1 cellular context compared by ENCODE assay signal in genomic region chr9:96340707-96341106, GRCh38.
A peak's percentile ranks its signal among the peaks of the same experiment; 100 is the strongest.
TF ChIP-seq lines count a peak whose summit lies in the region.

No MANE protein-coding gene starts in this region.

TF ChIP-seq in HepG2, 621 proteins besides CTCF, POLR2A, EP300 and RAD21:
- TF ChIP-seq MLXIP (CRISPR knock-in tag; IDR thresholded peaks at IDR 0.05; ENCODE audit: borderline replicate concordance): no peak
- TF ChIP-seq ZNF776 (CRISPR knock-in tag; IDR thresholded peaks at IDR 0.05): no peak
- TF ChIP-seq AFF4 (CRISPR knock-in tag; IDR thresholded peaks at IDR 0.05): no peak
- TF ChIP-seq ZSCAN29 (CRISPR knock-in tag; conservative IDR thresholded peaks at IDR 0.05): peak; percentile 95
- no peak for TF ChIP-seq ZNF629 (CRISPR knock-in tag; conservative IDR thresholded peaks at IDR 0.05)
- TF ChIP-seq, protein P1, sequence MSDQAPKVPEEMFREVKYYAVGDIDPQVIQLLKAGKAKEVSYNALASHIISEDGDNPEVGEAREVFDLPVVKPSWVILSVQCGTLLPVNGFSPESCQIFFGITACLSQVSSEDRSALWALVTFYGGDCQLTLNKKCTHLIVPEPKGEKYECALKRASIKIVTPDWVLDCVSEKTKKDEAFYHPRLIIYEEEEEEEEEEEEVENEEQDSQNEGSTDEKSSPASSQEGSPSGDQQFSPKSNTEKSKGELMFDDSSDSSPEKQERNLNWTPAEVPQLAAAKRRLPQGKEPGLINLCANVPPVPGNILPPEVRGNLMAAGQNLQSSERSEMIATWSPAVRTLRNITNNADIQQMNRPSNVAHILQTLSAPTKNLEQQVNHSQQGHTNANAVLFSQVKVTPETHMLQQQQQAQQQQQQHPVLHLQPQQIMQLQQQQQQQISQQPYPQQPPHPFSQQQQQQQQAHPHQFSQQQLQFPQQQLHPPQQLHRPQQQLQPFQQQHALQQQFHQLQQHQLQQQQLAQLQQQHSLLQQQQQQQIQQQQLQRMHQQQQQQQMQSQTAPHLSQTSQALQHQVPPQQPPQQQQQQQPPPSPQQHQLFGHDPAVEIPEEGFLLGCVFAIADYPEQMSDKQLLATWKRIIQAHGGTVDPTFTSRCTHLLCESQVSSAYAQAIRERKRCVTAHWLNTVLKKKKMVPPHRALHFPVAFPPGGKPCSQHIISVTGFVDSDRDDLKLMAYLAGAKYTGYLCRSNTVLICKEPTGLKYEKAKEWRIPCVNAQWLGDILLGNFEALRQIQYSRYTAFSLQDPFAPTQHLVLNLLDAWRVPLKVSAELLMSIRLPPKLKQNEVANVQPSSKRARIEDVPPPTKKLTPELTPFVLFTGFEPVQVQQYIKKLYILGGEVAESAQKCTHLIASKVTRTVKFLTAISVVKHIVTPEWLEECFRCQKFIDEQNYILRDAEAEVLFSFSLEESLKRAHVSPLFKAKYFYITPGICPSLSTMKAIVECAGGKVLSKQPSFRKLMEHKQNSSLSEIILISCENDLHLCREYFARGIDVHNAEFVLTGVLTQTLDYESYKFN (CRISPR knock-in tag; conservative IDR thresholded peaks at IDR 0.05): peak; percentile 27; the same call in 1 of the 2 replicates
- no peak for TF ChIP-seq ZSCAN31 (CRISPR knock-in tag; IDR thresholded peaks at IDR 0.05; ENCODE audit: low read depth)
- TF ChIP-seq LRRFIP1 (CRISPR knock-in tag; conservative IDR thresholded peaks at IDR 0.05): no peak
